22 cellular contexts compared by ENCODE assay signal in the genomic region with DNA sequence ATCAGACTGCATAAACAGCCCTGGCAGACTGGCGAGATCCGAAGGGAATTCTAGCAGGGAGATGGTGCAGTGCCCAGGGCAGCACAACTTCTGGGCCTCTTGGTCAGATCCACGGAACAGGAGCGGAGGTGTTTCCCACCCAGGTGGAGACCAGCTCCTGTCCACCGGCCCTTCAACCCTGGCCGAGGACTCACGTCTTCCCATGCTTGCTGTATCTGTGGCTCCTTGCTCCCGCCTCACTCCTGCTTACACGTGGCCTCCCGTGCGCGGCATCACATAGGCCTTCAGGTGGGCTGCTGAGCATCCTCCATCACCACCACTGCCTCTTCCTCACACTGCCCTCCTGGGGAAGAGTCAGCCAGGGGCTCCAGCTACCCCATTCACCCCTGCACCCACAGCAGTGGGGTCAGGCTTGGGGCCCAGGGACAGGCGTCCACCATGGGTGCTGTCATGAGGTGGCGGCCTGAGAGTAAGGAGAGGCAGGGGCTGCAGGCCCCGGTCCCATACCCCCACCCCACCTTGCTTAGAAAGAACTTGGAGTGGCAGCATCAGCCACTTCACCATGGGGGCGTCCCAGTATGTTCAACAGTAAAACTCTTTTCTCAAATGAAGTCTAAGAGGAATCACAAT.
A peak's percentile ranks its signal among the peaks of the same experiment; 100 is the strongest.
DNase-seq lines count a peak whose midpoint lies in the region; ATAC-seq and TF ChIP-seq lines count a peak whose summit lies in the region.
"Had no signal": no experiment of that assay in that cellular context is flagged by ENCODE, and none has a peak within 500 bp of the region (broad histone marks: within the 10 kb centered on the region; RNA-seq: fewer than 3 reads in every experiment).

No MANE protein-coding gene starts in this region.

- H3K4me1 ChIP-seq in osteoblast (ENCODE audit: insufficient read depth, low read length) = no peaks in the 10 kb centered on the region
- H3K4me1 ChIP-seq: prostate gland, uterus had no signal

- peaks cover 8 to 9% of the 10 kb centered on the region in 2 donors for H3K4me1 Mint-ChIP-seq in natural killer cell treated with Interleukin-12 subunit alpha and Interleukin-12 subunit beta and Interleukin-15 and Interleukin-18, amount 100 ng/mL, for 72 hours (ENCODE audit: low read depth in 2 of 2)
- peaks cover 6 to 12% of the 10 kb centered on the region in 2 donors for H3K4me1 Mint-ChIP-seq in natural killer cell
- H3K4me1 Mint-ChIP-seq: neural crest cell had no signal

- intact Hi-C loops in natural killer cell (cut with micrococcal nuclease) = no loop called here

- H3K27me3 Mint-ChIP-seq in natural killer cell treated with Interleukin-12 subunit alpha and Interleukin-12 subunit beta and Interleukin-15 and Interleukin-18, amount 100 ng/mL, for 72 hours = peaks cover 10 to 25% of the 10 kb centered on the region in 2 donors
- H3K27me3 Mint-ChIP-seq in natural killer cell (ENCODE audit: low read depth in 2 of 2) = peaks cover 31 to 46% of the 10 kb centered on the region in 2 donors

- no peaks in the 10 kb centered on the region for H3K79me2 ChIP-seq in osteoblast (ENCODE audit: insufficient read depth, low read length)

- no peak overlapping the region for H3K4me2 ChIP-seq in osteoblast (ENCODE audit: insufficient read depth, low read length)

- H3K27ac Mint-ChIP-seq in natural killer cell treated with Interleukin-12 subunit alpha and Interleukin-12 subunit beta and Interleukin-15 and Interleukin-18, amount 100 ng/mL, for 72 hours = no peak overlapping the region
- H3K27ac Mint-ChIP-seq in natural killer cell = no peak overlapping the region
- H3K27ac Mint-ChIP-seq: T-helper 2 cell treated with Interferon-gamma antibody and Interleukin-4, amounts not matched to agents 5 μg/mL and 100 μg/mL, for 36 hours; WTC11 had no signal

- H3K27me3 ChIP-seq in osteoblast (ENCODE audit: insufficient read depth, low read length) = peaks cover 15% of the 10 kb centered on the region

- H3K36me3 ChIP-seq in osteoblast (ENCODE audit: insufficient read depth, low read length) = no peaks in the 10 kb centered on the region
- H3K36me3 ChIP-seq: esophagus squamous epithelium, left lung, prostate gland, uterus had no signal

- H2AFZ ChIP-seq in osteoblast (ENCODE audit: low read length) = no peak overlapping the region

- TF ChIP-seq CTCF in natural killer cell (IDR thresholded peaks at IDR 0.05) (no peak), osteoblast (IDR thresholded peaks at IDR 0.05; ENCODE audit: extremely low read depth, low read depth, low read length) (no peak), GM13977 (IDR thresholded peaks at IDR 0.05; ENCODE audit: extremely low read depth, insufficient read depth, missing control alignments) (no peak)

- H3K9me3 ChIP-seq in osteoblast (ENCODE audit: low read depth, low read length) = no peaks in the 10 kb centered on the region
- H3K9me3 ChIP-seq: esophagus squamous epithelium, left lung, prostate gland, uterus had no signal

- no peaks in the 10 kb centered on the region for H4K20me1 ChIP-seq in osteoblast (ENCODE audit: insufficient read depth, low read length)

- H3K9me3 Mint-ChIP-seq in natural killer cell treated with Interleukin-12 subunit alpha and Interleukin-12 subunit beta and Interleukin-15 and Interleukin-18, amount 100 ng/mL, for 72 hours = no peaks in the 10 kb centered on the region
- H3K9me3 Mint-ChIP-seq in natural killer cell = no peaks in the 10 kb centered on the region
- H3K9me3 Mint-ChIP-seq: neural crest cell; T-helper 2 cell treated with Interferon-gamma antibody and Interleukin-4, amounts not matched to agents 5 μg/mL and 100 μg/mL, for 36 hours; WTC11 had no signal

- no peak for ATAC-seq in natural killer cell treated with Interleukin-12 subunit alpha and Interleukin-12 subunit beta and Interleukin-15 and Interleukin-18, amount 100 ng/mL, for 72 hours
- ATAC-seq in natural killer cell (no peak), HG02759 (IDR thresholded peaks at IDR 0.05; ENCODE audit: unreplicated experiment) (no peak), HG03354 (IDR thresholded peaks at IDR 0.05; ENCODE audit: poor library complexity, severe bottlenecking, unreplicated experiment) (no peak), HG02884 (IDR thresholded peaks at IDR 0.05; ENCODE audit: unreplicated experiment) (no peak)
- ATAC-seq: left lung, WTC11 had no signal

- in situ Hi-C loops in GM13977 (cut with MboI; ENCODE audit: low pct_unique_long_range_greater_than_20kb, low sequenced_read_pairs, unreplicated experiment) = no loop called here

- peak; percentile 34 for DNase-seq in natural killer cell treated with Interleukin-12 subunit alpha and Interleukin-12 subunit beta and Interleukin-15 and Interleukin-18, amount 100 ng/mL, for 72 hours (ENCODE audit: low spot score)
- DNase-seq in natural killer cell = no peak
- DNase-seq in ecto neural progenitor cell (ENCODE audit: low spot score) = peak; percentile 38
- DNase-seq in osteoblast (ENCODE audit: insufficient read length, low spot score, missing footprints) = peak; percentile 66
- no peak for DNase-seq in GM13977 (ENCODE audit: low spot score)
- DNase-seq: activated CD4-positive, alpha-beta T cell treated with anti-CD3 and anti-CD28 coated beads, Interleukin-2, amount 50 U/mL, for 4 hours; esophagus squamous epithelium; NCI-H1092; NCI-H187 treated with DMSO at 0.1 percent for 48 hours; NCI-H2227 treated with DMSO at 0.1 percent for 48 hours; NCI-H748 treated with DMSO at 0.1 percent for 48 hours had no signal

- no peaks in the 10 kb centered on the region for H3K36me3 Mint-ChIP-seq in natural killer cell treated with Interleukin-12 subunit alpha and Interleukin-12 subunit beta and Interleukin-15 and Interleukin-18, amount 100 ng/mL, for 72 hours
- H3K36me3 Mint-ChIP-seq in natural killer cell = no peaks in the 10 kb centered on the region
- H3K36me3 Mint-ChIP-seq: WTC11 had no signal

- H3K27ac ChIP-seq in osteoblast (ENCODE audit: low read depth, low read length) = no peak overlapping the region
- H3K27ac ChIP-seq: C4-2B, esophagus squamous epithelium, left lung, prostate gland, RWPE1, uterus had no signal

- H3K4me3 Mint-ChIP-seq in natural killer cell treated with Interleukin-12 subunit alpha and Interleukin-12 subunit beta and Interleukin-15 and Interleukin-18, amount 100 ng/mL, for 72 hours = no peak overlapping the region
- no peak overlapping the region for H3K4me3 Mint-ChIP-seq in natural killer cell
- H3K4me3 Mint-ChIP-seq: neural crest cell; T-helper 2 cell treated with Interferon-gamma antibody and Interleukin-4, amounts not matched to agents 5 μg/mL and 100 μg/mL, for 36 hours; WTC11 had no signal

- H3K4me3 ChIP-seq in osteoblast (ENCODE audit: insufficient read depth, low read length) = no peak overlapping the region
- H3K4me3 ChIP-seq: esophagus squamous epithelium, left lung, prostate gland, uterus had no signal

Comparison
In these comparisons a context has a peak if more than half of its experiments do, and no peak if none do; other contexts are left out.
1. DNase-seq: peak in natural killer cell treated with Interleukin-12 subunit alpha and Interleukin-12 subunit beta and Interleukin-15 and Interleukin-18, amount 100 ng/mL, for 72 hours (single experiment), ecto neural progenitor cell (single experiment) and osteoblast (single experiment); none in natural killer cell (single experiment) and GM13977 (single experiment).